Comparison of ENCODE assay signal across 20 cellular contexts in the genomic region with DNA sequence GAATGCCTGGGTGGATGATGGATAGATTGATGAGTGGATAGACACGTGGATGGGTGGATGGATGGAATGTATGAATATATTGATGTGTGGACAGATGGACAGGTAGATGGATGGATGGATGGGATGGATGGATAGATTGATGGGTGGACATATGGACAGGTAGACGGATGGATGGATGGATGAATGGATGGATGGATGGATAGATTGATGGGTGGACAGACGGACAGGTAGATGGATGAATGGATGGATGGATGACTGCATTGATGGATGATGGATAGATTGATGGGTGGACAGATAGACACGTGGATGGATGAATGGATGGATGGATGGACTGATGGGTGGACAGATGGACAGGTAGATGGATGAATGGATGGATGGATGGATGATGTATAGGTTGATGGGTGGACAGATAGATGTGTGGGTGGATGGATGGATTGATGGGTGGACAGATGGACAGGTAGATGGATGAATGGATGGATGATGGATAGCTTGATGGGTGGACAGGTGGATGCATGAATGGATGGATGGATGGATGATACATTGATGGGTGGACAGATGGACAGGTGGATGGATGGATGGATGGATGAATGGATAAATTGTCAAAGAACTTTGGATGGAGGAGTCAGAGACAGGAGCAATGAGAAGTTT.
"Had no signal": no experiment of that assay in that cellular context is flagged by ENCODE, and none has a peak within 500 bp of the region (broad histone marks: within the 10 kb centered on the region; RNA-seq: fewer than 3 reads in every experiment).

No MANE protein-coding gene starts in this region.

- FAIRE-seq: RCC 7860 had no signal

- DNase-seq: Kasumi-1, MM.1S, NCI-H1092 treated with DMSO at 0.1 percent for 48 hours, NCI-H1436, NCI-H187, NCI-H2029, NCI-H2081 treated with DMSO at 0.1 percent for 48 hours, NCI-H2171, NCI-H226, NCI-H446, NCI-H510A, NCI-H524 treated with DMSO at 0.1 percent for 48 hours, NCI-H69, NCI-H774, RPMI8226, SHP77, SK-N-SH had no signal

- H3K27ac ChIP-seq: HL-60, KMS-11 had no signal

- H3K9ac ChIP-seq: KMS-11, SK-N-SH had no signal

- H3K4me2 ChIP-seq: KMS-11, SK-N-SH had no signal

- H3K9me3 ChIP-seq: SK-N-SH had no signal
